13 cellular contexts compared by ENCODE assay signal in genomic region chr6:157773248-157773773, GRCh38. TPM values are rescaled to one million over a fixed set of nuclear protein-coding genes. Genes with fewer than 3 reads are reported as not detected.
DNase-seq lines count a peak whose midpoint lies in the region; ATAC-seq and TF ChIP-seq lines count a peak whose summit lies in the region.
"Had no signal": no experiment of that assay in that cellular context is flagged by ENCODE, and none has a peak within 500 bp of the region (broad histone marks: within the 10 kb centered on the region; RNA-seq: fewer than 3 reads in every experiment).

No MANE protein-coding gene starts in this region.

- intact Hi-C loops in activated T-helper 2 cell treated with anti-CD3 and anti-CD28 coated beads, Interferon-gamma antibody, Interleukin-2, Interleukin-4, amounts not matched to agents 10 μg/mL and 5 μg/mL and 100 μg/mL, durations not matched to agents 14 hours and 24 hours and 36 hours (cut with micrococcal nuclease), result no loop called here

- peak overlapping the region; percentile 17 to 29 for H3K27ac Mint-ChIP-seq in activated naive CD4-positive, alpha-beta T cell treated with anti-CD3 and anti-CD28 coated beads, Interleukin-2, amount 50 U/mL, for 72 hours
- no peak overlapping the region for H3K27ac Mint-ChIP-seq in activated naive CD4-positive, alpha-beta T cell treated with anti-CD3 and anti-CD28 coated beads, Interleukin-2, amount 10 ng/mL, durations not matched to agents 7 days and 5 days
- H3K27ac Mint-ChIP-seq in activated T-helper 2 cell treated with anti-CD3 and anti-CD28 coated beads, Interferon-gamma antibody, Interleukin-2, Interleukin-4, amounts not matched to agents 10 μg/mL and 5 μg/mL and 100 μg/mL, durations not matched to agents 14 hours and 24 hours and 36 hours, result peak overlapping the region; percentile 73
- peak overlapping the region; percentile 48 for H3K27ac Mint-ChIP-seq in mesothelial cell of epicardium
- H3K27ac Mint-ChIP-seq in type B pancreatic cell, result peak overlapping the region; percentile 76
- no peak overlapping the region for H3K27ac Mint-ChIP-seq in HFFc6

- no peak for DNase-seq in activated naive CD4-positive, alpha-beta T cell treated with anti-CD3 and anti-CD28 coated beads, Interleukin-2, amount 50 U/mL, for 72 hours (ENCODE audit: low spot score in 2 of 2)
- no peak for DNase-seq in activated naive CD4-positive, alpha-beta T cell treated with anti-CD3 and anti-CD28 coated beads, Interleukin-2, amount 10 ng/mL, durations not matched to agents 7 days and 5 days
- no peak for DNase-seq in activated T-helper 2 cell treated with anti-CD3 and anti-CD28 coated beads, Interferon-gamma antibody, Interleukin-2, Interleukin-4, amounts not matched to agents 10 μg/mL and 5 μg/mL and 100 μg/mL, durations not matched to agents 14 hours and 24 hours and 36 hours (ENCODE audit: low spot score)
- DNase-seq in mesothelial cell of epicardium (ENCODE audit: low spot score in 2 of 2, unreplicated experiment in 2 of 2) (no peak), type B pancreatic cell (ENCODE audit: extremely low spot score, unreplicated experiment) (no peak), left lobe of liver (ENCODE audit: low spot score) (no peak), HFFc6 (no peak)
- DNase-seq: ACHN, activated T-cell treated with anti-CD3 and anti-CD28 coated beads for 4 hours, immature natural killer cell, mammary epithelial cell, NCI-H1048 had no signal

- peaks cover 23% of the 10 kb centered on the region for H3K4me1 Mint-ChIP-seq in activated naive CD4-positive, alpha-beta T cell treated with anti-CD3 and anti-CD28 coated beads, Interleukin-2, amount 10 ng/mL, durations not matched to agents 7 days and 5 days
- peaks cover 16% of the 10 kb centered on the region for H3K4me1 Mint-ChIP-seq in activated T-helper 2 cell treated with anti-CD3 and anti-CD28 coated beads, Interferon-gamma antibody, Interleukin-2, Interleukin-4, amounts not matched to agents 10 μg/mL and 5 μg/mL and 100 μg/mL, durations not matched to agents 14 hours and 24 hours and 36 hours (ENCODE audit: low read depth)
- H3K4me1 Mint-ChIP-seq in mesothelial cell of epicardium, result peaks cover 13% of the 10 kb centered on the region
- H3K4me1 Mint-ChIP-seq in type B pancreatic cell (ENCODE audit: unreplicated experiment), result peaks cover 13% of the 10 kb centered on the region
- H3K4me1 Mint-ChIP-seq in HFFc6 (ENCODE audit: low read depth), result peaks cover 50% of the 10 kb centered on the region

- CTCF ChIA-PET in activated naive CD4-positive, alpha-beta T cell treated with anti-CD3 and anti-CD28 coated beads, Interleukin-2, amount 10 ng/mL, durations not matched to agents 7 days and 5 days (lab: Charles Lee), result no interaction called here

- H3K36me3 Mint-ChIP-seq in activated naive CD4-positive, alpha-beta T cell treated with anti-CD3 and anti-CD28 coated beads, Interleukin-2, amount 50 U/mL, for 72 hours, result peaks cover 7 to 28% of the 10 kb centered on the region in 2 donors
- H3K36me3 Mint-ChIP-seq in activated naive CD4-positive, alpha-beta T cell treated with anti-CD3 and anti-CD28 coated beads, Interleukin-2, amount 10 ng/mL, durations not matched to agents 7 days and 5 days, result peaks cover 13% of the 10 kb centered on the region
- H3K36me3 Mint-ChIP-seq in activated T-helper 2 cell treated with anti-CD3 and anti-CD28 coated beads, Interferon-gamma antibody, Interleukin-2, Interleukin-4, amounts not matched to agents 10 μg/mL and 5 μg/mL and 100 μg/mL, durations not matched to agents 14 hours and 24 hours and 36 hours (ENCODE audit: low read depth), result peaks cover 9% of the 10 kb centered on the region
- H3K36me3 Mint-ChIP-seq in mesothelial cell of epicardium, result peaks cover 3% of the 10 kb centered on the region
- no peaks in the 10 kb centered on the region for H3K36me3 Mint-ChIP-seq in type B pancreatic cell
- no peaks in the 10 kb centered on the region; the same call in 1 of the 2 replicates for H3K36me3 Mint-ChIP-seq in HFFc6 (ENCODE audit: low read depth)

- no peak overlapping the region for H3K4me3 Mint-ChIP-seq in activated naive CD4-positive, alpha-beta T cell treated with anti-CD3 and anti-CD28 coated beads, Interleukin-2, amount 10 ng/mL, durations not matched to agents 7 days and 5 days
- H3K4me3 Mint-ChIP-seq in activated T-helper 2 cell treated with anti-CD3 and anti-CD28 coated beads, Interferon-gamma antibody, Interleukin-2, Interleukin-4, amounts not matched to agents 10 μg/mL and 5 μg/mL and 100 μg/mL, durations not matched to agents 14 hours and 24 hours and 36 hours (ENCODE audit: low read depth), result no peak overlapping the region
- H3K4me3 Mint-ChIP-seq in mesothelial cell of epicardium, result no peak overlapping the region
- no peak overlapping the region for H3K4me3 Mint-ChIP-seq in type B pancreatic cell
- no peak overlapping the region for H3K4me3 Mint-ChIP-seq in HFFc6
- H3K4me3 Mint-ChIP-seq: immature natural killer cell had no signal

- ATAC-seq in activated naive CD4-positive, alpha-beta T cell treated with anti-CD3 and anti-CD28 coated beads, Interleukin-2, amount 50 U/mL, for 72 hours, result no peak
- ATAC-seq in GM18867 (IDR thresholded peaks at IDR 0.05; ENCODE audit: unreplicated experiment), result no peak
- no peak for ATAC-seq in left lobe of liver

- no peak for TF ChIP-seq CTCF in mesothelial cell of epicardium (IDR thresholded peaks at IDR 0.05; ENCODE audit: unreplicated experiment)
- TF ChIP-seq CTCF in type B pancreatic cell (conservative IDR thresholded peaks at IDR 0.05), result no peak
- TF ChIP-seq CTCF in HFFc6 (IDR thresholded peaks at IDR 0.05), result no peak

- peaks cover 6 to 12% of the 10 kb centered on the region in 2 donors for H3K9me3 Mint-ChIP-seq in activated naive CD4-positive, alpha-beta T cell treated with anti-CD3 and anti-CD28 coated beads, Interleukin-2, amount 50 U/mL, for 72 hours
- H3K9me3 Mint-ChIP-seq in activated naive CD4-positive, alpha-beta T cell treated with anti-CD3 and anti-CD28 coated beads, Interleukin-2, amount 10 ng/mL, durations not matched to agents 7 days and 5 days, result peaks cover 8% of the 10 kb centered on the region
- H3K9me3 Mint-ChIP-seq in activated T-helper 2 cell treated with anti-CD3 and anti-CD28 coated beads, Interferon-gamma antibody, Interleukin-2, Interleukin-4, amounts not matched to agents 10 μg/mL and 5 μg/mL and 100 μg/mL, durations not matched to agents 14 hours and 24 hours and 36 hours, result peaks cover 11% of the 10 kb centered on the region
- H3K9me3 Mint-ChIP-seq in mesothelial cell of epicardium (peaks cover 6% of the 10 kb centered on the region), type B pancreatic cell (peaks cover 5% of the 10 kb centered on the region), HFFc6 (peaks cover 7% of the 10 kb centered on the region)

- H3K27me3 Mint-ChIP-seq in activated naive CD4-positive, alpha-beta T cell treated with anti-CD3 and anti-CD28 coated beads, Interleukin-2, amount 10 ng/mL, durations not matched to agents 7 days and 5 days, result peaks cover 69% of the 10 kb centered on the region
- H3K27me3 Mint-ChIP-seq in activated T-helper 2 cell treated with anti-CD3 and anti-CD28 coated beads, Interferon-gamma antibody, Interleukin-2, Interleukin-4, amounts not matched to agents 10 μg/mL and 5 μg/mL and 100 μg/mL, durations not matched to agents 14 hours and 24 hours and 36 hours (ENCODE audit: low read depth), result peaks cover 43% of the 10 kb centered on the region
- H3K27me3 Mint-ChIP-seq in mesothelial cell of epicardium (ENCODE audit: low read depth), result peaks cover 5% of the 10 kb centered on the region
- peaks cover 12% of the 10 kb centered on the region for H3K27me3 Mint-ChIP-seq in type B pancreatic cell
- H3K27me3 Mint-ChIP-seq in HFFc6 (ENCODE audit: insufficient read depth), result peaks cover 9% of the 10 kb centered on the region

RNA-seq across cellular contexts. Expression of gene SNX9, which starts 49.7 kb away (rescaled TPM):
- 10 to 100 TPM; 27.6 to 35.0 TPM for total RNA-seq in activated naive CD4-positive, alpha-beta T cell treated with anti-CD3 and anti-CD28 coated beads, Interleukin-2, amount 50 U/mL, for 72 hours
- total RNA-seq in activated T-helper 2 cell treated with anti-CD3 and anti-CD28 coated beads, Interferon-gamma antibody, Interleukin-2, Interleukin-4, amounts not matched to agents 10 μg/mL and 5 μg/mL and 100 μg/mL, durations not matched to agents 14 hours and 24 hours and 36 hours, result 55.3 and 55.6 TPM in 2 replicates
- 22.8 to 24.0 TPM (median 23.1 TPM) in 3 replicates for total RNA-seq in mesothelial cell of epicardium
- 23.2 and 31.9 TPM in 2 replicates for total RNA-seq in type B pancreatic cell (ENCODE audit: low replicate concordance)
- total RNA-seq in left lobe of liver, result 25.5 TPM
- 10 to 100 TPM; 37.2 to 46.6 (median 40.9) TPM for total RNA-seq in HFFc6 (2021; fragmentation: NEBNext Ultra II Directional; extraction: Animal tissue kit (Norgen Biotek cat#: 25700))

Comparison
In these comparisons a context has a peak if more than half of its experiments do, and no peak if none do; other contexts are left out.
1. H3K27ac Mint-ChIP-seq: peak in activated naive CD4-positive, alpha-beta T cell treated with anti-CD3 and anti-CD28 coated beads, Interleukin-2, amount 50 U/mL, for 72 hours (2 of 2), activated T-helper 2 cell treated with anti-CD3 and anti-CD28 coated beads, Interferon-gamma antibody, Interleukin-2, Interleukin-4, amounts not matched to agents 10 μg/mL and 5 μg/mL and 100 μg/mL, durations not matched to agents 14 hours and 24 hours and 36 hours (single experiment), mesothelial cell of epicardium (single experiment) and type B pancreatic cell (single experiment); none in activated naive CD4-positive, alpha-beta T cell treated with anti-CD3 and anti-CD28 coated beads, Interleukin-2, amount 10 ng/mL, durations not matched to agents 7 days and 5 days (single experiment) and HFFc6 (single experiment).